Comparison of ENCODE assay signal across 18 cellular contexts in genomic region chr1:56790036-56790435, GRCh38. TPM values are rescaled to one million over a fixed set of nuclear protein-coding genes. Genes with fewer than 3 reads are reported as not detected.
DNase-seq lines count a peak whose midpoint lies in the region; ATAC-seq and TF ChIP-seq lines count a peak whose summit lies in the region.
"Had no signal": no experiment of that assay in that cellular context is flagged by ENCODE, and none has a peak within 500 bp of the region (broad histone marks: within the 10 kb centered on the region; RNA-seq: fewer than 3 reads in every experiment).

No MANE protein-coding gene starts in this region.

- DNase-seq in colonic mucosa = peak; percentile 24
- DNase-seq in mucosa of descending colon = peak in 1 of 3 donors; percentile 18
- no peak for DNase-seq in prostate gland (ENCODE audit: low spot score)
- no peak for DNase-seq in substantia nigra (lab: John Stamatoyannopoulos, UW)
- no peak for DNase-seq in activated CD4-positive, CD25-positive, alpha-beta regulatory T cell treated with anti-CD3 and anti-CD28 coated beads, Interleukin-2, amount 50 U/mL, for 72 hours
- DNase-seq: C1 segment of cervical spinal cord; Caco-2; CD4-positive, CD25-positive, alpha-beta regulatory T cell; CD8-positive, alpha-beta T cell; DMS153; DMS79; EL; GDM1; GM23248; H7; HCEC 1CT had no signal

- H3K27me3 ChIP-seq in colonic mucosa (no peaks in the 10 kb centered on the region), prostate gland (replicated peaks; ENCODE audit: insufficient read depth) (no peaks in the 10 kb centered on the region)

- H3K9me3 ChIP-seq in colonic mucosa = no peaks in the 10 kb centered on the region
- H3K9me3 ChIP-seq in mucosa of descending colon = no peaks in the 10 kb centered on the region
- H3K9me3 ChIP-seq in prostate gland = no peaks in the 10 kb centered on the region
- H3K9me3 ChIP-seq: Caco-2 had no signal

- H3K4me1 ChIP-seq in colonic mucosa = no peaks in the 10 kb centered on the region
- H3K4me1 ChIP-seq in mucosa of descending colon (ENCODE audit: low read depth) = peaks cover 13% of the 10 kb centered on the region
- peaks cover 5% of the 10 kb centered on the region for H3K4me1 ChIP-seq in prostate gland (replicated peaks)
- H3K4me1 ChIP-seq: Caco-2 had no signal

- H3K27ac ChIP-seq in 22Rv1 = peak overlapping the region; percentile 96
- H3K27ac ChIP-seq in VCaP = peak overlapping the region; percentile 95
- no peak overlapping the region for H3K27ac ChIP-seq in colonic mucosa
- H3K27ac ChIP-seq in prostate gland = no peak overlapping the region
- H3K27ac ChIP-seq in substantia nigra (ENCODE audit: low read depth, low read length, poor library complexity, severe bottlenecking) = no peak overlapping the region
- H3K27ac ChIP-seq: GM23248 had no signal

- TF ChIP-seq POLR2A in prostate gland (IDR thresholded peaks at IDR 0.05) = no peak

- H3K9ac ChIP-seq in colonic mucosa (ENCODE audit: low read depth in 2 of 2, low read length in 2 of 2) = no peak overlapping the region
- H3K9ac ChIP-seq: GM23248 had no signal

- intact Hi-C loops in colonic mucosa (cut with DNase I) = no loop called here
- intact Hi-C loops in mucosa of descending colon (cut with DNase I, micrococcal nuclease) = no loop called here
- intact Hi-C loops in prostate gland (cut with DNase I) = no loop called here

- TF ChIP-seq CTCF in 22Rv1 (IDR thresholded peaks at IDR 0.05) = no peak
- TF ChIP-seq CTCF in VCaP (conservative IDR thresholded peaks at IDR 0.05) = no peak
- no peak for TF ChIP-seq CTCF in colonic mucosa (IDR thresholded peaks at IDR 0.05)
- no peak for TF ChIP-seq CTCF in mucosa of descending colon (IDR thresholded peaks at IDR 0.05)
- no peak for TF ChIP-seq CTCF in prostate gland (IDR thresholded peaks at IDR 0.05)

- H3K4me3 ChIP-seq in colonic mucosa = no peak overlapping the region
- no peak overlapping the region for H3K4me3 ChIP-seq in mucosa of descending colon
- H3K4me3 ChIP-seq in prostate gland = no peak overlapping the region
- H3K4me3 ChIP-seq: GM23248 had no signal

- ATAC-seq in mucosa of descending colon = peak; percentile 52
- ATAC-seq: CD8-positive, alpha-beta T cell had no signal

- 86% methylated on average over 3 of the region's 3 CpGs for WGBS in prostate gland

- H3K36me3 ChIP-seq in colonic mucosa (no peaks in the 10 kb centered on the region), mucosa of descending colon (ENCODE audit: low read depth) (no peaks in the 10 kb centered on the region), prostate gland (no peaks in the 10 kb centered on the region)

RNA-seq across cellular contexts. Expression of gene FYB2, which starts 29.2 kb away (rescaled TPM):
- under 1 TPM; 0.32 to 0.66 TPM for total RNA-seq in colonic mucosa
- 1 to 10 TPM in 1 of 3 donors, under 1 TPM in 2; 0.90 to 3.0 (median 0.95) TPM for total RNA-seq in mucosa of descending colon
- 1 to 10 TPM; 7.8 to 8.2 TPM for total RNA-seq in prostate gland
- total RNA-seq: CD4-positive, CD25-positive, alpha-beta regulatory T cell; CD8-positive, alpha-beta T cell; GM23248; H7 had no signal

Comparison
In these comparisons a context has a peak if more than half of its experiments do, and no peak if none do; other contexts are left out.
1. H3K27ac ChIP-seq: peak in 22Rv1 (single experiment) and VCaP (single experiment); none in colonic mucosa (single experiment), prostate gland (0 of 2) and substantia nigra (single experiment).